2 cellular contexts compared by ENCODE assay signal in the genomic region with DNA sequence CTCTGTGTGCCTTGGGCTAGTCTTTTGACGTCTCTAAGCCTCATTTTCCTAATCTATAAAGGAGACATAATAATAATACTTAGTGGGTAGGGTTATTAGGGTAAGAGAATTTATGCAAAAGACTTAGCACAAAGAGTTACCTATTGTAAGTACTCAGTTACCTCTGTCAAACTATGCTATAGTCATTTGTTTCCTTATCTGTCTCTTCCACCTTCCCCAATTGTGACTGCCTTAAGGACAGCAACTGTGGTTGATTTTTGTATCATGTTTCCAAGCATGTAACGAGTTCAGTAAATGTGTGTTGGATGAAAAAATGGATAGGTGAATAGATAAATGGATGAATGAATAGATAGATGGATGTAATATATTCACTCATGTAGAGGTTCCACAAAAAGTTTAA.
TF ChIP-seq lines count a peak whose summit lies in the region.

No MANE protein-coding gene starts in this region.

TF ChIP-seq in HepG2, 621 proteins besides CTCF, POLR2A, EP300 and RAD21 (continues in another document):
- TF ChIP-seq NPAS2 (CRISPR knock-in tag; IDR thresholded peaks at IDR 0.05; ENCODE audit: borderline replicate concordance): no peak
- TF ChIP-seq FOXC1 (CRISPR knock-in tag; IDR thresholded peaks at IDR 0.05; ENCODE audit: borderline replicate concordance): no peak
- TF ChIP-seq TBP (CRISPR knock-in tag; IDR thresholded peaks at IDR 0.05): no peak
- TF ChIP-seq, protein P1, sequence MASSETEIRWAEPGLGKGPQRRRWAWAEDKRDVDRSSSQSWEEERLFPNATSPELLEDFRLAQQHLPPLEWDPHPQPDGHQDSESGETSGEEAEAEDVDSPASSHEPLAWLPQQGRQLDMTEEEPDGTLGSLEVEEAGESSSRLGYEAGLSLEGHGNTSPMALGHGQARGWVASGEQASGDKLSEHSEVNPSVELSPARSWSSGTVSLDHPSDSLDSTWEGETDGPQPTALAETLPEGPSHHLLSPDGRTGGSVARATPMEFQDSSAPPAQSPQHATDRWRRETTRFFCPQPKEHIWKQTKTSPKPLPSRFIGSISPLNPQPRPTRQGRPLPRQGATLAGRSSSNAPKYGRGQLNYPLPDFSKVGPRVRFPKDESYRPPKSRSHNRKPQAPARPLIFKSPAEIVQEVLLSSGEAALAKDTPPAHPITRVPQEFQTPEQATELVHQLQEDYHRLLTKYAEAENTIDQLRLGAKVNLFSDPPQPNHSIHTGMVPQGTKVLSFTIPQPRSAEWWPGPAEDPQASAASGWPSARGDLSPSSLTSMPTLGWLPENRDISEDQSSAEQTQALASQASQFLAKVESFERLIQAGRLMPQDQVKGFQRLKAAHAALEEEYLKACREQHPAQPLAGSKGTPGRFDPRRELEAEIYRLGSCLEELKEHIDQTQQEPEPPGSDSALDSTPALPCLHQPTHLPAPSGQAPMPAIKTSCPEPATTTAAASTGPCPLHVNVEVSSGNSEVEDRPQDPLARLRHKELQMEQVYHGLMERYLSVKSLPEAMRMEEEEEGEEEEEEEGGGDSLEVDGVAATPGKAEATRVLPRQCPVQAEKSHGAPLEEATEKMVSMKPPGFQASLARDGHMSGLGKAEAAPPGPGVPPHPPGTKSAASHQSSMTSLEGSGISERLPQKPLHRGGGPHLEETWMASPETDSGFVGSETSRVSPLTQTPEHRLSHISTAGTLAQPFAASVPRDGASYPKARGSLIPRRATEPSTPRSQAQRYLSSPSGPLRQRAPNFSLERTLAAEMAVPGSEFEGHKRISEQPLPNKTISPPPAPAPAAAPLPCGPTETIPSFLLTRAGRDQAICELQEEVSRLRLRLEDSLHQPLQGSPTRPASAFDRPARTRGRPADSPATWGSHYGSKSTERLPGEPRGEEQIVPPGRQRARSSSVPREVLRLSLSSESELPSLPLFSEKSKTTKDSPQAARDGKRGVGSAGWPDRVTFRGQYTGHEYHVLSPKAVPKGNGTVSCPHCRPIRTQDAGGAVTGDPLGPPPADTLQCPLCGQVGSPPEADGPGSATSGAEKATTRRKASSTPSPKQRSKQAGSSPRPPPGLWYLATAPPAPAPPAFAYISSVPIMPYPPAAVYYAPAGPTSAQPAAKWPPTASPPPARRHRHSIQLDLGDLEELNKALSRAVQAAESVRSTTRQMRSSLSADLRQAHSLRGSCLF (CRISPR knock-in tag; IDR thresholded peaks at IDR 0.05; ENCODE audit: borderline replicate concordance): no peak
- TF ChIP-seq SPEN (CRISPR knock-in tag; IDR thresholded peaks at IDR 0.05; ENCODE audit: low read depth): no peak
- no peak for TF ChIP-seq ZNF446 (CRISPR knock-in tag; IDR thresholded peaks at IDR 0.05)
- TF ChIP-seq FOXP4 (CRISPR knock-in tag; IDR thresholded peaks at IDR 0.05): no peak
- no peak for TF ChIP-seq ZNF660 (CRISPR knock-in tag; IDR thresholded peaks at IDR 0.05; ENCODE audit: borderline replicate concordance, low read depth)
- TF ChIP-seq ZNF883 (CRISPR knock-in tag; IDR thresholded peaks at IDR 0.05; ENCODE audit: not compliant biosample characterization): no peak
- no peak for TF ChIP-seq REST (IDR thresholded peaks at IDR 0.05; ENCODE audit: borderline replicate concordance in 1 of 2, low read depth in 1 of 2, low read length in 2 of 2)
- no peak for TF ChIP-seq THAP8 (CRISPR knock-in tag; IDR thresholded peaks at IDR 0.05; ENCODE audit: borderline replicate concordance)
- TF ChIP-seq NR3C1 (CRISPR knock-in tag; IDR thresholded peaks at IDR 0.05): no peak
- no peak for TF ChIP-seq ZNF556 (CRISPR knock-in tag; IDR thresholded peaks at IDR 0.05; ENCODE audit: borderline replicate concordance)
- TF ChIP-seq SNRNP70 (IDR thresholded peaks at IDR 0.05; ENCODE audit: low read depth, low read length): no peak
- no peak for TF ChIP-seq ZNF678 (CRISPR knock-in tag; IDR thresholded peaks at IDR 0.05)
- TF ChIP-seq KDM5B (CRISPR knock-in tag; IDR thresholded peaks at IDR 0.05; ENCODE audit: borderline replicate concordance): no peak

TF ChIP-seq in K562, 482 proteins besides CTCF, POLR2A, EP300 and RAD21:
- TF ChIP-seq TEAD4 (IDR thresholded peaks at IDR 0.05; ENCODE audit: low read length): 0 out of 2 replicates have a peak, but pooled peaks have one; percentile 22
- TF ChIP-seq TEAD4 (CRISPR knock-in tag; IDR thresholded peaks at IDR 0.05; ENCODE audit: borderline replicate concordance): no peak
- peak; percentile 55 for TF ChIP-seq TCF3 (CRISPR knock-in tag; IDR thresholded peaks at IDR 0.05)
- TF ChIP-seq ZNF444 (CRISPR knock-in tag; IDR thresholded peaks at IDR 0.05): no peak
- TF ChIP-seq CBFA2T3 (IDR thresholded peaks at IDR 0.05): peak; percentile 28; the same call in 1 of the 2 replicates
- TF ChIP-seq ARID1B (IDR thresholded peaks at IDR 0.05): peak; percentile 28; the same call in 1 of the 2 replicates
- TF ChIP-seq CXXC5 (CRISPR knock-in tag; IDR thresholded peaks at IDR 0.05): no peak
- no peak for TF ChIP-seq SAFB2 (IDR thresholded peaks at IDR 0.05; ENCODE audit: borderline replicate concordance, low read depth, low read length, severe bottlenecking)
- no peak for TF ChIP-seq MAZ (CRISPR knock-in tag; conservative IDR thresholded peaks at IDR 0.05 in 1 of 2, IDR thresholded peaks at IDR 0.05 in 1 of 2)
- TF ChIP-seq ZNF431 (CRISPR knock-in tag; IDR thresholded peaks at IDR 0.05): no peak
- no peak for TF ChIP-seq CLOCK (CRISPR knock-in tag; IDR thresholded peaks at IDR 0.05; ENCODE audit: borderline replicate concordance)
- no peak for TF ChIP-seq ZNF224 (CRISPR knock-in tag; IDR thresholded peaks at IDR 0.05)
- no peak for TF ChIP-seq ZZZ3 (IDR thresholded peaks at IDR 0.05)
- TF ChIP-seq PHF21A (IDR thresholded peaks at IDR 0.05; ENCODE audit: borderline replicate concordance, low read depth): no peak
- 0 out of 2 replicates have a peak, but pooled peaks have one; percentile 14 for TF ChIP-seq TAL1 (IDR thresholded peaks at IDR 0.05)
- TF ChIP-seq KLF6 (CRISPR knock-in tag; IDR thresholded peaks at IDR 0.05; ENCODE audit: borderline replicate concordance): no peak
- TF ChIP-seq POLR2AphosphoS2 (IDR thresholded peaks at IDR 0.05; ENCODE audit: low read length): no peak
